In the genomic region with DNA sequence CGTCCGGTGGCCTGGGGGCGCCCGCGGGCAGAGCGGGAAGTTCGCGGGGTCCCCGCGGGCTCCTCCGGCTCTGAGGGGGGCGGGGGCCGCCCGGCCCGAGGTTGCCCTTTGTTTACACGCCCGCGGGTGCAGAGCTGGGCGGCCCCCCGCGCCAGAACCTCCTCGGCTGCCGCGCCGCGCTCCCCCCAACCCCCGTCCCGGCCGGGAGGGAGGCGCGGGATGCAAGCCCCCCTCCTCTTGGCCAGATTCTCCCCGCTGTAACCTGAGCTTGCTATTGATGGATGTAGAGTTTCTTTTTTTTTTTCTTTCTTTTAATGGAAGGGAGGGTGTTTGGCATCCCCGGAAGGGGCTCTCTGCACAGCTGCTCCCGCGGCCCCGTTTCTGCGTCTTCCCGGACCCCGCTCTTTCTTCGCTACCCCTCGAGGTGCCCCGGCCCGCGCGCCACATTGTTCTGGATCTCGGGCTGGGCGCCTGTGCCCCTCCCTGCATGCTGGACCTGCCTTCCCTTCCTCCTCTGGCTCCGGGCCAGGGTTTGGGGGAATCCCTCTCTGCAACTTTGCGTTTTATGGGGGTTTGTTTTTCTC, we compare ENCODE assay signal across 8 cellular contexts. TPM values are rescaled to one million over a fixed set of nuclear protein-coding genes. Genes with fewer than 3 reads are reported as not detected.
A peak's percentile ranks its signal among the peaks of the same experiment; 100 is the strongest.
DNase-seq lines count a peak whose midpoint lies in the region; ATAC-seq, FAIRE-seq and TF ChIP-seq lines count a peak whose summit lies in the region.

No MANE protein-coding gene starts in this region.

- H3K4me3 ChIP-seq in DOHH2 (ENCODE audit: low read length) (peak overlapping the region; percentile 92), SK-N-MC (peak overlapping the region; percentile 96), fibroblast of villous mesenchyme (ENCODE audit: low read depth, low read length) (peak overlapping the region; percentile 67), small intestine (ENCODE audit: low read depth in 1 of 2, low read length in 2 of 2) (peak overlapping the region; percentile 43 to 57)

- H3K36me3 ChIP-seq in DOHH2 (ENCODE audit: control insufficient read depth, low read length) (peaks cover 31% of the 10 kb centered on the region), SK-N-MC (ENCODE audit: insufficient read depth, low read length) (peaks cover 45% of the 10 kb centered on the region), small intestine (ENCODE audit: control insufficient read depth in 2 of 2, insufficient read depth in 2 of 2, low read length in 2 of 2) (no peaks in the 10 kb centered on the region)

- peak; percentile 12 for ATAC-seq in HG03103 (IDR thresholded peaks at IDR 0.05; ENCODE audit: low read depth, unreplicated experiment)
- no peak for ATAC-seq in GM18858 (IDR thresholded peaks at IDR 0.05; ENCODE audit: unreplicated experiment)

- peaks cover 17% of the 10 kb centered on the region for H3K79me2 ChIP-seq in DOHH2 (ENCODE audit: control insufficient read depth, low read length)

- DNase-seq in SK-N-MC (ENCODE audit: low read depth, low spot score) (no peak), fibroblast of villous mesenchyme (ENCODE audit: low read depth) (no peak), small intestine (no peak), HuH-7 (ENCODE audit: low spot score) (no peak), inferior parietal cortex (ENCODE audit: extremely low spot score) (no peak)

- FAIRE-seq in small intestine (lab: Jason Lieb, UNC): no peak

- no peaks in the 10 kb centered on the region for H4K20me1 ChIP-seq in DOHH2 (ENCODE audit: control insufficient read depth, insufficient read depth, low read depth, low read length)

- H3K27me3 ChIP-seq in DOHH2 (ENCODE audit: control insufficient read depth, low read length) (peaks cover 34% of the 10 kb centered on the region), small intestine (ENCODE audit: control insufficient read depth in 2 of 2, insufficient read depth in 2 of 2, low read length in 2 of 2) (peaks cover 9 to 23% of the 10 kb centered on the region in 2 donors)

- no peaks in the 10 kb centered on the region for H3K9me2 ChIP-seq in DOHH2 (replicated peaks; ENCODE audit: control insufficient read depth, low read length)

- peak overlapping the region; percentile 90 for H3K9ac ChIP-seq in SK-N-MC (ENCODE audit: insufficient read length)

- no peak for TF ChIP-seq CTCF in DOHH2 (IDR thresholded peaks at IDR 0.05; ENCODE audit: low read depth, low read length, poor library complexity, severe bottlenecking)
- no peak for TF ChIP-seq CTCF in fibroblast of villous mesenchyme (IDR thresholded peaks at IDR 0.05; ENCODE audit: insufficient read depth, low read depth, low read length)

- no peaks in the 10 kb centered on the region for H3K9me3 ChIP-seq in DOHH2 (ENCODE audit: control insufficient read depth, insufficient read depth, low read length)
- H3K9me3 ChIP-seq in SK-N-MC (ENCODE audit: low read depth, low read length): no peaks in the 10 kb centered on the region
- H3K9me3 ChIP-seq in small intestine (ENCODE audit: control insufficient read depth, low read depth): no peaks in the 10 kb centered on the region

- WGBS in small intestine, 3 donors: 1% methylated on average over 41 to 49 of the region's 49 CpGs

- no peaks in the 10 kb centered on the region for H3F3A ChIP-seq in DOHH2 (ENCODE audit: control insufficient read depth, insufficient read depth)

- H3K4me1 ChIP-seq in DOHH2 (ENCODE audit: control insufficient read depth, low read length): peaks cover 38% of the 10 kb centered on the region
- no peaks in the 10 kb centered on the region for H3K4me1 ChIP-seq in small intestine (ENCODE audit: control insufficient read depth in 2 of 2, insufficient read depth in 1 of 2, low read depth in 1 of 2, low read length in 1 of 2)

- H3K27ac ChIP-seq in DOHH2 (ENCODE audit: low read depth, low read length) (peak overlapping the region; percentile 17; the same call in 1 of the 2 replicates), SK-N-MC (peak overlapping the region; percentile 58), small intestine (ENCODE audit: low read depth in 1 of 2, low read length in 1 of 2) (no peak overlapping the region)

- H3K4me2 ChIP-seq in DOHH2 (ENCODE audit: low read length): peak overlapping the region; percentile 89

RNA-seq across cellular contexts. Expression of a gene that starts 0.6 kb away (rescaled TPM):
- total RNA-seq in fibroblast of villous mesenchyme: 0.86 and 1.3 TPM in 2 replicates
- 1 to 10 TPM in 2 of 3 donors, under 1 TPM in 1; 0.22 to 2.3 (median 1.9) TPM for polyA plus RNA-seq in small intestine

RNA-seq across cellular contexts. Expression of a gene that starts 18.3 kb away (rescaled TPM):
- total RNA-seq in fibroblast of villous mesenchyme: 3.2 and 4.7 TPM in 2 replicates
- polyA plus RNA-seq in small intestine: 1 to 10 TPM; 2.7 to 6.1 (median 4.5) TPM

RNA-seq across cellular contexts. Expression of a gene that starts 47.9 kb away (rescaled TPM):
- total RNA-seq in fibroblast of villous mesenchyme: not detected in 2 replicates
- polyA plus RNA-seq in small intestine: 100 to 1,000 TPM in 2 of 3 donors, 10 to 100 TPM in 1; 15.3 to 197 (median 114) TPM

Comparison
In these comparisons a context has a peak if more than half of its experiments do, and no peak if none do; other contexts are left out.
1. H3K27ac ChIP-seq: peak in DOHH2 (single experiment) and SK-N-MC (single experiment); none in small intestine (0 of 2).
2. Peak in every context shown above with its lines, with median percentiles within 50 percentile points of each other: H3K4me3 ChIP-seq.